ENCODE assay signal across 6 cellular contexts in the genomic region with DNA sequence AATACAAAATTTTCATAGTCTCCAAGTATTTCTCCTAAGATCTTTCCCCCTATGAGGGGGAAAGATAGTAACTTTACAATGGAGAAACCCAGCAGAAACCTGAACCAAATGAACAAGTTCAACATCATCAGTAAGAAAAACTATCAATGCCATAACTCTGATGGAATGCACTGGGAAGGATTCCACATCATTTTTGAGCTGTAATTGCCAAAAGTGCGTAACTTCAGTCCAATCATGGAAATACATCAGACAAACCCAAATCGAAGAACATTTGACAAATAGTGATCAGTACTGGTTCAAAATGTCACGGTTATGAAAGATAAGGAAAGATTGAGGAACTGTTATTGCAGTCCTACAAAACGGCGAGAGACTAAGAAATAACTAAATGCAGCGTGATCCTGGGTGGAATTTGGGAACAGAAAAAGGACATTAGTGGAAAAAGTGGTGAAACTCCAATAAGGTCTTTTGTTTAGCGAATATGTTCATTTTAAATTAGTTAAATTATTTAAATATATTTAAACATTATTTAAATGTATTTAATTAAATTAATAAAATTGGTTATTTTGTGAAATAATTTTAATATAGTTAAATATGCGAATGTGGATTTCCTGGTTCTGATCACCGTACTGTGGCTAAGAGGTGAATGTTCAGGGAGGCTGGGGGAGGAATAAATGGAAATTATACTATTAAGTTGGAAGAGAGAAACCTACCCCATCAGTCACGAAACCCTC. TPM values are rescaled to one million over a fixed set of nuclear protein-coding genes. Genes with fewer than 3 reads are reported as not detected.
"Had no signal": no experiment of that assay in that cellular context is flagged by ENCODE, and none has a peak within 500 bp of the region (broad histone marks: within the 10 kb centered on the region; RNA-seq: fewer than 3 reads in every experiment).

No MANE protein-coding gene starts in this region.

RNA-seq across cellular contexts. Expression of a gene that starts 4.9 kb away (rescaled TPM):
- total RNA-seq: HepG2, HT1080, K562, M059J, Right ventricle myocardium superior, SJSA1 had no signal

RNA-seq across cellular contexts. Expression of a gene that starts 46.9 kb away (rescaled TPM):
- total RNA-seq: K562, SJSA1 had no signal
